In the genomic region with DNA sequence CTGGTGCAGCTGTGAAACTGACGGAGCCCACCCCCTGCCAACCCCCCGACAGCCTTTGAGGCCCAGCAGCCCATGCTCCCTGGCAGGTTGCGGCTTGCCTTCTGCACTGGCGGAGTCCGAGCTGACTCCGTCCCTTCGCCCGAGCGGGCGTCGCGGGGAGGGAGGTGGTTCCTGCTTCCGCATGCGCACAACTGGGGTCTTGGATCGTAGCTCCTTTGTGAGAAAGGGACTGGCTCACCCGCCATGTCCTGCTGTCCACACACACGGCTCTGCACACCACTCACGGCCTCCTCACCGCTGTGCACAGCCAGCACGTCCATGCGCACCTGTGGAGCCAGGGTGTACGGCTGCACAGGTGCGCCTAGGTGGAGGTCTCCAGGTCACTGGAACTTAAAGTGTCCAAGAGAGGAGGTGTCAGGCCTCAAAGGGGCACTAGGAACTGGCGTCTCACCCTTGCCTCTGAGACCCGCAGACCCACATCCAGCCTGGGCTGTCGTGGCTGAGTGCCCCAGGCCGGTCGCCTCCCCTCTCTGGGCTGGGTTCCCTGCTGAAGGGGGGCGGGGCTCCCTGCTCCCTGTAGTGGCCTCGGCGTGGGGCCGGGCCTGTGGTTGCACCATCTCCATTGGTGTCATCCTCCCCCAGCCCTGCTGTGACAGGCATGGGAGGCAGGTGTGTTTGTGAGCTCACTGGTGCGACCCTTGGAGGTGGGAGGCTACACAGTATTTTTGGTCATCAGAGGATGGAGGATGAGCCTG, we compare ENCODE assay signal across 1 cellular context.
TF ChIP-seq lines count a peak whose summit lies in the region.

No MANE protein-coding gene starts in this region.

TF ChIP-seq in GM23338, 12 proteins besides CTCF, POLR2A, EP300 and RAD21 (continued from another document):
- TF ChIP-seq, protein P1, sequence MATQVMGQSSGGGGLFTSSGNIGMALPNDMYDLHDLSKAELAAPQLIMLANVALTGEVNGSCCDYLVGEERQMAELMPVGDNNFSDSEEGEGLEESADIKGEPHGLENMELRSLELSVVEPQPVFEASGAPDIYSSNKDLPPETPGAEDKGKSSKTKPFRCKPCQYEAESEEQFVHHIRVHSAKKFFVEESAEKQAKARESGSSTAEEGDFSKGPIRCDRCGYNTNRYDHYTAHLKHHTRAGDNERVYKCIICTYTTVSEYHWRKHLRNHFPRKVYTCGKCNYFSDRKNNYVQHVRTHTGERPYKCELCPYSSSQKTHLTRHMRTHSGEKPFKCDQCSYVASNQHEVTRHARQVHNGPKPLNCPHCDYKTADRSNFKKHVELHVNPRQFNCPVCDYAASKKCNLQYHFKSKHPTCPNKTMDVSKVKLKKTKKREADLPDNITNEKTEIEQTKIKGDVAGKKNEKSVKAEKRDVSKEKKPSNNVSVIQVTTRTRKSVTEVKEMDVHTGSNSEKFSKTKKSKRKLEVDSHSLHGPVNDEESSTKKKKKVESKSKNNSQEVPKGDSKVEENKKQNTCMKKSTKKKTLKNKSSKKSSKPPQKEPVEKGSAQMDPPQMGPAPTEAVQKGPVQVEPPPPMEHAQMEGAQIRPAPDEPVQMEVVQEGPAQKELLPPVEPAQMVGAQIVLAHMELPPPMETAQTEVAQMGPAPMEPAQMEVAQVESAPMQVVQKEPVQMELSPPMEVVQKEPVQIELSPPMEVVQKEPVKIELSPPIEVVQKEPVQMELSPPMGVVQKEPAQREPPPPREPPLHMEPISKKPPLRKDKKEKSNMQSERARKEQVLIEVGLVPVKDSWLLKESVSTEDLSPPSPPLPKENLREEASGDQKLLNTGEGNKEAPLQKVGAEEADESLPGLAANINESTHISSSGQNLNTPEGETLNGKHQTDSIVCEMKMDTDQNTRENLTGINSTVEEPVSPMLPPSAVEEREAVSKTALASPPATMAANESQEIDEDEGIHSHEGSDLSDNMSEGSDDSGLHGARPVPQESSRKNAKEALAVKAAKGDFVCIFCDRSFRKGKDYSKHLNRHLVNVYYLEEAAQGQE (IDR thresholded peaks at IDR 0.05; ENCODE audit: unreplicated experiment) = no peak
